ENCODE assay signal across 8 cellular contexts in genomic region chr1:161427733-161428516, GRCh38.
DNase-seq lines count a peak whose midpoint lies in the region; ATAC-seq, FAIRE-seq and TF ChIP-seq lines count a peak whose summit lies in the region.

No MANE protein-coding gene starts in this region.

- TF ChIP-seq EP300 in suprapubic skin (IDR thresholded peaks at IDR 0.05) = no peak

- peaks cover 4% of the 10 kb centered on the region for H3K9me3 Mint-ChIP-seq in astrocyte (ENCODE audit: unreplicated experiment)
- peaks cover 0 to 5% (median 0%) of the 10 kb centered on the region in 11 donors for H3K9me3 Mint-ChIP-seq in naive thymus-derived CD4-positive, alpha-beta T cell

- H3K27me3 Mint-ChIP-seq in astrocyte (ENCODE audit: low read depth, unreplicated experiment) = peaks cover 35% of the 10 kb centered on the region
- H3K27me3 Mint-ChIP-seq in naive thymus-derived CD4-positive, alpha-beta T cell = peaks cover 47 to 58% (median 55%) of the 10 kb centered on the region in 5 donors

- H3K4me1 Mint-ChIP-seq in astrocyte (ENCODE audit: low read depth, unreplicated experiment) = no peaks in the 10 kb centered on the region
- H3K4me1 Mint-ChIP-seq in naive thymus-derived CD4-positive, alpha-beta T cell = peaks cover 0 to 23% (median 10%) of the 10 kb centered on the region in 7 donors

- WGBS in suprapubic skin = 45% methylated on average over 18 of the region's 18 CpGs

- TF ChIP-seq CTCF in astrocyte (IDR thresholded peaks at IDR 0.05; ENCODE audit: insufficient read depth, low read depth, low read length) (no peak), uterus (IDR thresholded peaks at IDR 0.05) (no peak), suprapubic skin (IDR thresholded peaks at IDR 0.05) (no peak)

- ATAC-seq in naive thymus-derived CD4-positive, alpha-beta T cell = no peak
- no peak for ATAC-seq in GM21360 (IDR thresholded peaks at IDR 0.05; ENCODE audit: unreplicated experiment)

- peak overlapping the region; percentile 87 for H3K4me3 Mint-ChIP-seq in astrocyte (ENCODE audit: unreplicated experiment)
- H3K4me3 Mint-ChIP-seq in naive thymus-derived CD4-positive, alpha-beta T cell = peak overlapping the region in 9 of 10 donors; percentile 32 to 77 (median 57)

- no peak for FAIRE-seq in astrocyte (lab: Jason Lieb, UNC)

- H3K4me1 ChIP-seq in astrocyte (ENCODE audit: insufficient read depth, low read length) (no peaks in the 10 kb centered on the region), uterus (no peaks in the 10 kb centered on the region), suprapubic skin (no peaks in the 10 kb centered on the region)
- H3K4me1 ChIP-seq in naive thymus-derived CD4-positive, alpha-beta T cell (ENCODE audit: control insufficient read depth in 2 of 2, insufficient read depth in 2 of 2, low read length in 2 of 2) = no peaks in the 10 kb centered on the region

- no peaks in the 10 kb centered on the region for H4K20me1 ChIP-seq in astrocyte (ENCODE audit: insufficient read depth, low read length)

- H3K27ac Mint-ChIP-seq in astrocyte (ENCODE audit: unreplicated experiment) = peak overlapping the region; percentile 64
- H3K27ac Mint-ChIP-seq in naive thymus-derived CD4-positive, alpha-beta T cell = peak overlapping the region in 6 of 9 donors; percentile 12 to 91 (median 74)

- POLR2A ChIA-PET in naive thymus-derived CD4-positive, alpha-beta T cell (lab: Charles Lee) = interaction anchor here (0.5 to 1.4 kb wide), 5 partner anchors 25 to 1149 kb away, joined by 3 to 5 read pairs (median 4); no protein-coding TSS in a partner anchor

- H3K36me3 ChIP-seq in astrocyte (ENCODE audit: insufficient read depth, low read length) (no peaks in the 10 kb centered on the region), uterus (no peaks in the 10 kb centered on the region), suprapubic skin (no peaks in the 10 kb centered on the region)
- H3K36me3 ChIP-seq in naive thymus-derived CD4-positive, alpha-beta T cell (ENCODE audit: control insufficient read depth in 2 of 3, insufficient read depth in 3 of 3, low read length in 3 of 3) = no peaks in the 10 kb centered on the region

- intact Hi-C loops in naive thymus-derived CD4-positive, alpha-beta T cell (cut with micrococcal nuclease) = no loop called here
- intact Hi-C loops in uterus (cut with DNase I; ENCODE audit: low total_unique reads) = no loop called here

- no peaks in the 10 kb centered on the region for H3K79me2 ChIP-seq in astrocyte (ENCODE audit: insufficient read depth, low read length)

- no peak overlapping the region for H2AFZ ChIP-seq in astrocyte (ENCODE audit: low read depth, low read length)

- H3K4me3 ChIP-seq in astrocyte (ENCODE audit: insufficient read depth, low read depth, low read length) (peak overlapping the region; percentile 26), uterus (no peak overlapping the region), suprapubic skin (no peak overlapping the region)
- H3K4me3 ChIP-seq in naive thymus-derived CD4-positive, alpha-beta T cell (ENCODE audit: low read length) = no peak overlapping the region

- peak overlapping the region; percentile 80 for H3K4me2 ChIP-seq in astrocyte (ENCODE audit: low read length)

- H3K27me3 ChIP-seq in astrocyte (ENCODE audit: insufficient read depth, low read length) (peaks cover 17% of the 10 kb centered on the region), uterus (no peaks in the 10 kb centered on the region), suprapubic skin (peaks cover 37% of the 10 kb centered on the region)
- peaks cover 0 to 3% of the 10 kb centered on the region in 2 donors for H3K27me3 ChIP-seq in naive thymus-derived CD4-positive, alpha-beta T cell (ENCODE audit: control insufficient read depth in 2 of 2, insufficient read depth in 2 of 2, low read length in 2 of 2)

- H3K9me3 ChIP-seq in astrocyte (ENCODE audit: insufficient read depth, low read depth, low read length) (no peaks in the 10 kb centered on the region), uterus (no peaks in the 10 kb centered on the region), suprapubic skin (no peaks in the 10 kb centered on the region)
- H3K9me3 ChIP-seq in naive thymus-derived CD4-positive, alpha-beta T cell (ENCODE audit: control insufficient read depth in 2 of 3, low read length in 3 of 3) = no peaks in the 10 kb centered on the region

- H3K36me3 Mint-ChIP-seq in astrocyte (ENCODE audit: low read depth, unreplicated experiment) = no peaks in the 10 kb centered on the region
- peaks cover 0 to 17% (median 7%) of the 10 kb centered on the region in 5 donors for H3K36me3 Mint-ChIP-seq in naive thymus-derived CD4-positive, alpha-beta T cell

- H3K27ac ChIP-seq in astrocyte (ENCODE audit: low read depth, low read length) (no peak overlapping the region), uterus (no peak overlapping the region), suprapubic skin (no peak overlapping the region)
- no peak overlapping the region for H3K27ac ChIP-seq in naive thymus-derived CD4-positive, alpha-beta T cell (ENCODE audit: low read depth, low read length)

- H3K9ac ChIP-seq in astrocyte (ENCODE audit: low read length) = no peak overlapping the region

- DNase-seq in CD1c-positive myeloid dendritic cell (ENCODE audit: extremely low spot score) (peak; percentile 29), HS-5 (ENCODE audit: low read depth) (peak; percentile 71), astrocyte (ENCODE audit: low read depth) (peak; percentile 22), uterus (no peak), HUDEP-2 (lab: John Stamatoyannopoulos, UW; ENCODE audit: unreplicated experiment in 76 of 76) (no peak), suprapubic skin (ENCODE audit: low spot score in 2 of 2) (no peak)
- peak in 7 of 9 donors; percentile 32 to 51 (median 39) for DNase-seq in naive thymus-derived CD4-positive, alpha-beta T cell

- TF ChIP-seq POLR2A in uterus (IDR thresholded peaks at IDR 0.05) = no peak
- no peak for TF ChIP-seq POLR2A in suprapubic skin (IDR thresholded peaks at IDR 0.05)

- CTCF ChIA-PET in naive thymus-derived CD4-positive, alpha-beta T cell (lab: Charles Lee) = no interaction called here

Comparison
In these comparisons a context has a peak if more than half of its experiments do, and no peak if none do; other contexts are left out.
1. DNase-seq: peak in CD1c-positive myeloid dendritic cell (single experiment), HS-5 (single experiment), astrocyte (single experiment) and naive thymus-derived CD4-positive, alpha-beta T cell (7 of 9); none in uterus (0 of 2), HUDEP-2 (0 of 76) and suprapubic skin (0 of 2).